In the genomic region with DNA sequence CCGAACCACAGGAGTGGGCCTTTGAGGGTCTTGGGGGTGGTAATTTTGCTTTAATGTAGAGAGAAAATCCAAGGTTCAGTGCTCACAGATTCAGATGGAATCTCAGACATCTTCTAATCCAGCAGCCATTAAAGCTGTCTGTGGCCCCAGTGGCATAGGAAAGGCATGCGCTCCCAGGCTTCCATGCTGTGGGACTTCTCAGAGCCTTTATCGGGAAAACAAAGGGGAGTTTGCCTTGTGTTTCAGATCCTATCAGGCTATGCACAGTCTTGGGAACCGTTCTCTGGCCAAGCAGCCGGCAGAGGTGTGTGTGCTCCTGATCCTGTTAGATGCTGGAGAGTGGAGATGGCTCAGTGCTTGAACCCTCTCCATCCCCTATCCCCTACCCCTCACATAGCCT, we compare ENCODE assay signal across 1 cellular context.
TF ChIP-seq lines count a peak whose summit lies in the region.

No MANE protein-coding gene starts in this region.

TF ChIP-seq in K562, 482 proteins besides CTCF, POLR2A, EP300 and RAD21:
- no peak for TF ChIP-seq RBFOX2 (IDR thresholded peaks at IDR 0.05; ENCODE audit: low read depth, low read length)
- peak; percentile 97 for TF ChIP-seq ZNF239 (CRISPR knock-in tag; IDR thresholded peaks at IDR 0.05)
TF ChIP-seq in K562: peak in this region for 1.
